15 cellular contexts compared by ENCODE assay signal in genomic region chr15:70226337-70226980, GRCh38.
"Had no signal": no experiment of that assay in that cellular context is flagged by ENCODE, and none has a peak within 500 bp of the region (broad histone marks: within the 10 kb centered on the region; RNA-seq: fewer than 3 reads in every experiment).

No MANE protein-coding gene starts in this region.

- DNase-seq: activated CD4-positive, alpha-beta T cell treated with anti-CD3 and anti-CD28 coated beads for 1 hour; activated CD4-positive, alpha-beta T cell treated with anti-CD3 and anti-CD28 coated beads, Interleukin-2, amount 50 U/mL, for 1 hour; activated effector memory CD4-positive, alpha-beta T cell treated with Interleukin-2 at 50 U/mL for 16 hours; activated naive CD4-positive, alpha-beta T cell treated with anti-CD3 and anti-CD28 coated beads, Interleukin-2, amount 10 ng/mL, durations not matched to agents 7 days and 5 days; activated naive CD8-positive, alpha-beta T cell treated with anti-CD3 and anti-CD28 coated beads, Interleukin-2, amount 50 U/mL, for 24 hours; activated T-cell treated with anti-CD3 and anti-CD28 coated beads, Interleukin-2, amount 50 U/mL, for 72 hours; cerebellar nuclear complex; esophagus squamous epithelium; gastrocnemius medialis; left cardiac atrium; midbrain; natural killer cell; stimulated activated CD4-positive, alpha-beta T cell treated with anti-CD3 and anti-CD28 coated beads, Interleukin-2, amount 100 ng/mL, for 48 hours; stimulated activated naive CD4-positive, alpha-beta T cell; upper lobe of left lung had no signal
